ENCODE assay signal across 7 cellular contexts in genomic region chr5:57887851-57888621, GRCh38.
DNase-seq lines count a peak whose midpoint lies in the region; ATAC-seq and TF ChIP-seq lines count a peak whose summit lies in the region.

No MANE protein-coding gene starts in this region.

- peak overlapping the region; percentile 47 for H2AFZ ChIP-seq in mammary epithelial cell (ENCODE audit: low read depth, low read length)

- no peaks in the 10 kb centered on the region for H3K79me2 ChIP-seq in mammary epithelial cell (ENCODE audit: insufficient read depth, low read length)

- peaks cover 30% of the 10 kb centered on the region for H3K4me1 ChIP-seq in mammary epithelial cell (ENCODE audit: insufficient read depth, low read length)

- peak; percentile 18 for DNase-seq in NCI-H2171 (lab: John Stamatoyannopoulos, UW)
- DNase-seq in mammary epithelial cell = peak; percentile 72
- DNase-seq in left kidney (ENCODE audit: low read depth, low spot score) = peak; percentile 83
- no peak for DNase-seq in NOMO-1 treated with dmso at 0.1 percent for 144 hours (lab: John Stamatoyannopoulos, UW; ENCODE audit: unreplicated experiment)

- H3K4me2 ChIP-seq in mammary epithelial cell (ENCODE audit: insufficient read depth, low read depth, low read length) = no peak overlapping the region

- no peaks in the 10 kb centered on the region for H3K27me3 ChIP-seq in mammary epithelial cell (ENCODE audit: insufficient read depth, low read length)

- H3K9ac ChIP-seq in mammary epithelial cell (ENCODE audit: insufficient read depth, low read length) = peak overlapping the region; percentile 41

- H3K4me3 ChIP-seq in mammary epithelial cell (replicated peaks in 1 of 3; ENCODE audit: insufficient read depth in 1 of 3, low read depth in 2 of 3, low read length in 3 of 3) = no peak overlapping the region

- dilution Hi-C loops in mammary epithelial cell (cut with HindIII; ENCODE audit: low sequenced_read_pairs) = loop anchor here (25.0 kb wide), 1 partner anchor 574 kb away; the partner anchor contains the start of gene PLK2

- H3K36me3 ChIP-seq in mammary epithelial cell (ENCODE audit: insufficient read depth, low read length) = no peaks in the 10 kb centered on the region

- TF ChIP-seq CTCF in mammary epithelial cell (conservative IDR thresholded peaks at IDR 0.05 in 1 of 2, IDR thresholded peaks at IDR 0.05 in 1 of 2; ENCODE audit: extremely low read depth in 1 of 2, insufficient read depth in 1 of 2, low read depth in 1 of 2, low read length in 2 of 2) = peak; percentile 85 to 88

- CTCF ChIA-PET in mammary epithelial cell (lab: Charles Lee; ENCODE audit: low non-redundant PET) = interaction anchor here (0.6 to 1.6 kb wide), 7 partner anchors 100 to 571 kb away, joined by 3 to 25 read pairs (median 8); no protein-coding TSS in a partner anchor

- ATAC-seq in GM19463 (IDR thresholded peaks at IDR 0.05; ENCODE audit: unreplicated experiment) (peak; percentile 41), GM18498 (IDR thresholded peaks at IDR 0.05; ENCODE audit: unreplicated experiment) (no peak), HG03045 (IDR thresholded peaks at IDR 0.05; ENCODE audit: unreplicated experiment) (no peak)

- in situ Hi-C loops in mammary epithelial cell (cut with MboI; ENCODE audit: low sequenced_read_pairs in 2 of 2) = loop anchor here (5.0 kb wide), 2 partner anchors 564 to 574 kb away; partner anchors contain the start of gene PLK2 (in 1 of the 2)

- 22% methylated on average over 5 of the region's 6 CpGs for WGBS in mammary epithelial cell (ENCODE audit: low coverage, missing lambda C conversion rate)

- no peaks in the 10 kb centered on the region for H4K20me1 ChIP-seq in mammary epithelial cell (ENCODE audit: insufficient read depth, low read length)

- BruUV-seq in mammary epithelial cell (replicated peaks; lab: Mats Ljungman, UMichigan) = no TSS peak

- H3K27ac ChIP-seq in mammary epithelial cell (ENCODE audit: insufficient read depth, low read depth, low read length) = peak overlapping the region; percentile 75

- intact Hi-C loops in mammary epithelial cell (cut with micrococcal nuclease) = loop anchor here (1.0 to 2.0 kb wide), 3 partner anchors 71 to 589 kb away; no protein-coding TSS in a partner anchor

- H3K9me3 ChIP-seq in mammary epithelial cell (replicated peaks; ENCODE audit: insufficient read depth, low read length) = no peaks in the 10 kb centered on the region
